Comparison of ENCODE assay signal across 15 cellular contexts in the genomic region with DNA sequence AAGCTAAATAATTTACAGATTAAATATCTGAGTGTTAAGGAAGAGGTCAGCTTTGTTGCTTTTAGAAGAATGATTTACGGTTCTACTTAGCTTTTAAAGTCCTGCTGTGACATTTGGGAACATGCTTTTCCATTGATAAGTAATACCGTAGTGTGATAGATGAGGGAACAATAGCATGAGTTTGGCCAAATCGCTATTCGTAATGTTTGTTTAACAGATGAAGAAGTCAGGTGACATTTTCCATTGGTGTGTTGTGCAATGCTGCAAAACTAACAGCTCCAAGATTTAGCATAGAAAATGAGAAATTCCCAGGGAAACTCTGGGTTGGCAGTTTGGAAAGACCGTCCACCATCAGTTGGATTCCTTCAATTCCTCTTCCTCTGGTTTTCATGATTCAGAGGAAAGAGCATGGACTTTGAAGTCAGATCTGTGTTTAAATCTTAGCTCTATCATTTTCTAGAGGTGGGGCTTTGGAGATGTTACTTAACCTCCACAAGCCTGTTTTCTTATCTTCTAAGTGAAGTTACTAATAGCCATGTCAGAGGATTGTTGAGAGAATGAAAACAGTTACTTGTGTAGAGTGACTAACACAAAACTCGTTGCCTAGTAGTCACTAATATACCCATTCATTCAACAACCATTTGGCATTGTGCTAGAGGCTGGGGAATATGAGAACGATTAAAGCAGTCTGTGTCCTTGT.
DNase-seq lines count a peak whose midpoint lies in the region; ATAC-seq and TF ChIP-seq lines count a peak whose summit lies in the region.
"Had no signal": no experiment of that assay in that cellular context is flagged by ENCODE, and none has a peak within 500 bp of the region (broad histone marks: within the 10 kb centered on the region; RNA-seq: fewer than 3 reads in every experiment).

No MANE protein-coding gene starts in this region.

- CTCF ChIA-PET in HEK293 (lab: Yijun Ruan, JAX) = interaction anchor here (0.8 to 1.6 kb wide), 5 partner anchors 10 to 131 kb away, joined by 3 to 5 read pairs (median 3); no protein-coding TSS in a partner anchor

- H3K27ac ChIP-seq in HEK293 (ENCODE audit: extremely low read depth, low read depth, low read length) (peak overlapping the region; percentile 64), right cardiac atrium (ENCODE audit: low read length) (no peak overlapping the region)
- H3K27ac ChIP-seq: sigmoid colon, SK-N-MC, thoracic aorta had no signal

- peaks cover 18% of the 10 kb centered on the region for H3K4me1 Mint-ChIP-seq in progenitor cell of endocrine pancreas (ENCODE audit: low read depth)

- intact Hi-C loops in right cardiac atrium (cut with DNase I) = no loop called here

- no peaks in the 10 kb centered on the region for H3K9me3 Mint-ChIP-seq in progenitor cell of endocrine pancreas (ENCODE audit: low read depth)

- H3K4me3 Mint-ChIP-seq in progenitor cell of endocrine pancreas (ENCODE audit: low read depth) = no peak overlapping the region

- DNase-seq in astrocyte of the spinal cord (ENCODE audit: low read depth, low spot score) (peak; percentile 68), right cardiac atrium (no peak), progenitor cell of endocrine pancreas (ENCODE audit: low spot score, unreplicated experiment) (no peak), NOMO-1 (lab: John Stamatoyannopoulos, UW; ENCODE audit: unreplicated experiment in 2 of 2) (no peak), NCI-H1105 (lab: John Stamatoyannopoulos, UW) (no peak)
- DNase-seq: activated CD4-positive, CD25-positive, alpha-beta regulatory T cell; COR-L47; effector CD4-positive, alpha-beta T cell; NCI-H1436; sigmoid colon had no signal

- in situ Hi-C loops in astrocyte of the spinal cord (cut with HindIII; ENCODE audit: low sequenced_read_pairs) = no loop called here

- TF ChIP-seq CTCF in HEK293 (tag by site-specific recombination; IDR thresholded peaks at IDR 0.05) (no peak), astrocyte of the spinal cord (IDR thresholded peaks at IDR 0.05; ENCODE audit: low read depth, low read length) (no peak), progenitor cell of endocrine pancreas (IDR thresholded peaks at IDR 0.05; ENCODE audit: unreplicated experiment) (no peak)

- H3K36me3 ChIP-seq in HEK293 (ENCODE audit: control insufficient read depth in 2 of 2, insufficient read depth in 1 of 2, low read length in 2 of 2) = no peaks in the 10 kb centered on the region
- H3K36me3 ChIP-seq: sigmoid colon, thoracic aorta had no signal

- no peaks in the 10 kb centered on the region for H3K27me3 ChIP-seq in right cardiac atrium (ENCODE audit: control insufficient read depth, insufficient read depth)
- H3K27me3 ChIP-seq: sigmoid colon had no signal

- ATAC-seq in right cardiac atrium = peak; percentile 72 to 86
- no peak for ATAC-seq in GM19467 (IDR thresholded peaks at IDR 0.05; ENCODE audit: unreplicated experiment)
- ATAC-seq in HG02884 (IDR thresholded peaks at IDR 0.05; ENCODE audit: unreplicated experiment) = no peak

- H3K4me3 ChIP-seq in HEK293 (ENCODE audit: low read depth, low read length) (no peak overlapping the region), astrocyte of the spinal cord (ENCODE audit: low read depth, low read length) (no peak overlapping the region), right cardiac atrium (ENCODE audit: low read length) (no peak overlapping the region)
- H3K4me3 ChIP-seq: sigmoid colon, SK-N-MC, thoracic aorta had no signal

- no peaks in the 10 kb centered on the region for H3K36me3 Mint-ChIP-seq in progenitor cell of endocrine pancreas (ENCODE audit: insufficient read depth)

- peak overlapping the region; percentile 12 for H3K27ac Mint-ChIP-seq in progenitor cell of endocrine pancreas

- peaks cover 37% of the 10 kb centered on the region for H3K4me1 ChIP-seq in HEK293 (ENCODE audit: control insufficient read depth, insufficient read depth, low read length)
- peaks cover 3% of the 10 kb centered on the region for H3K4me1 ChIP-seq in right cardiac atrium (ENCODE audit: control insufficient read depth, insufficient read depth, low read length)
- H3K4me1 ChIP-seq: sigmoid colon had no signal

- WGBS in right cardiac atrium = 47% methylated on average over 7 of the region's 7 CpGs

- H3K9me3 ChIP-seq in HEK293 (ENCODE audit: control insufficient read depth, insufficient read depth, low read depth, low read length) (no peaks in the 10 kb centered on the region), right cardiac atrium (ENCODE audit: control insufficient read depth, low read length) (no peaks in the 10 kb centered on the region)
- H3K9me3 ChIP-seq: sigmoid colon, thoracic aorta had no signal

- POLR2A ChIA-PET in HEK293 (lab: Yijun Ruan, JAX) = interaction anchor here (0.6 kb wide), 1 partner anchor 140 kb away, joined by 3 read pairs; no protein-coding TSS in a partner anchor

- peaks cover 85% of the 10 kb centered on the region for H3K27me3 Mint-ChIP-seq in progenitor cell of endocrine pancreas

TF ChIP-seq in HEK293, 187 proteins besides CTCF, POLR2A, EP300 and RAD21 (continues in another document):
- TF ChIP-seq ZBTB6 (tag by site-specific recombination; IDR thresholded peaks at IDR 0.05) (peak; percentile 63; the same call in 1 of the 2 replicates), ZNF155 (tag by site-specific recombination; IDR thresholded peaks at IDR 0.05) (no peak), TCF7L2 (IDR thresholded peaks at IDR 0.05; ENCODE audit: borderline replicate concordance, low read depth, low read length) (peak; percentile 95), SP7 (tag by site-specific recombination; IDR thresholded peaks at IDR 0.05) (0 out of 2 replicates have a peak, but pooled peaks have one; percentile 29), ZFP37 (tag by site-specific recombination; IDR thresholded peaks at IDR 0.05) (no peak), GFI1B (tag by site-specific recombination; IDR thresholded peaks at IDR 0.05) (peak; percentile 79), ZNF394 (tag by site-specific recombination; IDR thresholded peaks at IDR 0.05; ENCODE audit: borderline replicate concordance) (no peak), ZIC2 (tag by site-specific recombination; IDR thresholded peaks at IDR 0.05) (0 out of 2 replicates have a peak, but pooled peaks have one; percentile 21), ZNF596 (tag by site-specific recombination; IDR thresholded peaks at IDR 0.05) (no peak), TRIM28 (IDR thresholded peaks at IDR 0.05; ENCODE audit: borderline replicate concordance, low read length) (peak; percentile 47; the same call in 1 of the 2 replicates), ZNF660 (tag by site-specific recombination; IDR thresholded peaks at IDR 0.05) (no peak)
- TF ChIP-seq, protein P1, sequence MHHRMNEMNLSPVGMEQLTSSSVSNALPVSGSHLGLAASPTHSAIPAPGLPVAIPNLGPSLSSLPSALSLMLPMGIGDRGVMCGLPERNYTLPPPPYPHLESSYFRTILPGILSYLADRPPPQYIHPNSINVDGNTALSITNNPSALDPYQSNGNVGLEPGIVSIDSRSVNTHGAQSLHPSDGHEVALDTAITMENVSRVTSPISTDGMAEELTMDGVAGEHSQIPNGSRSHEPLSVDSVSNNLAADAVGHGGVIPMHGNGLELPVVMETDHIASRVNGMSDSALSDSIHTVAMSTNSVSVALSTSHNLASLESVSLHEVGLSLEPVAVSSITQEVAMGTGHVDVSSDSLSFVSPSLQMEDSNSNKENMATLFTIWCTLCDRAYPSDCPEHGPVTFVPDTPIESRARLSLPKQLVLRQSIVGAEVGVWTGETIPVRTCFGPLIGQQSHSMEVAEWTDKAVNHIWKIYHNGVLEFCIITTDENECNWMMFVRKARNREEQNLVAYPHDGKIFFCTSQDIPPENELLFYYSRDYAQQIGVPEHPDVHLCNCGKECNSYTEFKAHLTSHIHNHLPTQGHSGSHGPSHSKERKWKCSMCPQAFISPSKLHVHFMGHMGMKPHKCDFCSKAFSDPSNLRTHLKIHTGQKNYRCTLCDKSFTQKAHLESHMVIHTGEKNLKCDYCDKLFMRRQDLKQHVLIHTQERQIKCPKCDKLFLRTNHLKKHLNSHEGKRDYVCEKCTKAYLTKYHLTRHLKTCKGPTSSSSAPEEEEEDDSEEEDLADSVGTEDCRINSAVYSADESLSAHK (tag by site-specific recombination; IDR thresholded peaks at IDR 0.05) = 0 out of 2 replicates have a peak, but pooled peaks have one; percentile 11
- TF ChIP-seq, protein P2, sequence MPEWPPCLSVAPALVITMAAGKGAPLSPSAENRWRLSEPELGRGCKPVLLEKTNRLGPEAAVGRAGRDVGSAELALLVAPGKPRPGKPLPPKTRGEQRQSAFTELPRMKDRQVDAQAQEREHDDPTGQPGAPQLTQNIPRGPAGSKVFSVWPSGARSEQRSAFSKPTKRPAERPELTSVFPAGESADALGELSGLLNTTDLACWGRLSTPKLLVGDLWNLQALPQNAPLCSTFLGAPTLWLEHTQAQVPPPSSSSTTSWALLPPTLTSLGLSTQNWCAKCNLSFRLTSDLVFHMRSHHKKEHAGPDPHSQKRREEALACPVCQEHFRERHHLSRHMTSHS (tag by site-specific recombination; IDR thresholded peaks at IDR 0.05) = peak; percentile 61; the same call in 1 of the 2 replicates
- TF ChIP-seq, protein P3, sequence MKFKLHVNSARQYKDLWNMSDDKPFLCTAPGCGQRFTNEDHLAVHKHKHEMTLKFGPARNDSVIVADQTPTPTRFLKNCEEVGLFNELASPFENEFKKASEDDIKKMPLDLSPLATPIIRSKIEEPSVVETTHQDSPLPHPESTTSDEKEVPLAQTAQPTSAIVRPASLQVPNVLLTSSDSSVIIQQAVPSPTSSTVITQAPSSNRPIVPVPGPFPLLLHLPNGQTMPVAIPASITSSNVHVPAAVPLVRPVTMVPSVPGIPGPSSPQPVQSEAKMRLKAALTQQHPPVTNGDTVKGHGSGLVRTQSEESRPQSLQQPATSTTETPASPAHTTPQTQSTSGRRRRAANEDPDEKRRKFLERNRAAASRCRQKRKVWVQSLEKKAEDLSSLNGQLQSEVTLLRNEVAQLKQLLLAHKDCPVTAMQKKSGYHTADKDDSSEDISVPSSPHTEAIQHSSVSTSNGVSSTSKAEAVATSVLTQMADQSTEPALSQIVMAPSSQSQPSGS (tag by site-specific recombination; IDR thresholded peaks at IDR 0.05; ENCODE audit: low read depth) = 0 out of 2 replicates have a peak, but pooled peaks have one; percentile 23

Comparison
In these comparisons a context has a peak if more than half of its experiments do, and no peak if none do; other contexts are left out.
1. ATAC-seq: peak in right cardiac atrium (2 of 2); none in GM19467 (single experiment) and HG02884 (single experiment).